ENCODE assay signal across 15 cellular contexts in the genomic region with DNA sequence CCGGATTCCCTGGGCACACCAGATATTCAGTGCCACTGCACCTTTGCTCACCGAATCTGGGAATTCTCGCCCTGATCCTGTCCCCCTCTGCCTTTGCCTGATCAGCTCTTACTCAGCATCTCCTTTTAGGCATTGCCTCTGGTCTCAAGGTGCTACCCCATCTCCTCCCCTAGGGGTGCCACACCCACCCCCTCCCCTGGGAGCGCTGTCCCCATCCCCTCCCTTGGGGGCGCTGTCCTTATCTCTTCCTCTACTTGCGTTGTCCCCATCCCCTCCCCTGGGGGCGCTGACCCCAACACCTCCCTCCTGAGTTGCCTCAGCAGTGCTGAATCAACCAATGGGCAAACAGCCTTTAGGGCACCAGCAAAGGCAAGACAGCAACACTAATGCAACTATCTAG.
DNase-seq lines count a peak whose midpoint lies in the region; ATAC-seq and TF ChIP-seq lines count a peak whose summit lies in the region.
"Had no signal": no experiment of that assay in that cellular context is flagged by ENCODE, and none has a peak within 500 bp of the region (broad histone marks: within the 10 kb centered on the region; RNA-seq: fewer than 3 reads in every experiment).

No MANE protein-coding gene starts in this region.

- ATAC-seq in stimulated activated naive B cell treated with anti-CD40 and anti-IgM and Interleukin-4, amounts not matched to agents 10 μg/mL and 1 μg/mL and 100 μg/mL, for 72 hours (replicated peaks): peak in 1 of 2 donors; percentile 38
- ATAC-seq in T-cell (replicated peaks in 1 of 4): no peak
- ATAC-seq: Panc1 had no signal

- DNase-seq in activated T-cell treated with anti-CD3 and anti-CD28 coated beads, Interleukin-2, amount 50 U/mL, for 48 hours: peak; percentile 28 to 30
- DNase-seq in activated T-cell treated with anti-CD3 and anti-CD28 coated beads, Interleukin-2, amount 50 U/mL, for 24 hours: no peak
- DNase-seq in HEK293T (ENCODE audit: extremely low spot score) (peak; percentile 25), ecto neural progenitor cell (ENCODE audit: low spot score) (peak; percentile 60), NCI-H146 (lab: John Stamatoyannopoulos, UW) (no peak), T-cell (no peak), SW480 (ENCODE audit: low spot score) (no peak)
- peak; percentile 1 for DNase-seq in stimulated activated naive B cell treated with anti-CD40 and anti-IgM and Interleukin-4, amounts not matched to agents 10 μg/mL and 1 μg/mL and 100 μg/mL, for 72 hours
- DNase-seq: activated gamma-delta T cell treated with Interleukin-2 at 50 U/mL for 16 hours, hippocampal formation, NCI-H1092, NCI-H2107, NCI-H524 treated with DMSO at 0.1 percent for 48 hours, retina had no signal

- no peaks in the 10 kb centered on the region for H3K9me3 Mint-ChIP-seq in activated T-cell treated with anti-CD3 and anti-CD28 coated beads, Interleukin-2, amount 50 U/mL, for 24 hours
- no peaks in the 10 kb centered on the region for H3K9me3 Mint-ChIP-seq in stimulated activated naive B cell treated with anti-CD40 and anti-IgM and Interleukin-4, amounts not matched to agents 10 μg/mL and 1 μg/mL and 100 μg/mL, for 72 hours
- H3K9me3 Mint-ChIP-seq in T-cell: no peaks in the 10 kb centered on the region

- no peaks in the 10 kb centered on the region for H3K36me3 Mint-ChIP-seq in activated T-cell treated with anti-CD3 and anti-CD28 coated beads, Interleukin-2, amount 50 U/mL, for 24 hours (ENCODE audit: low read depth)
- H3K36me3 Mint-ChIP-seq in stimulated activated naive B cell treated with anti-CD40 and anti-IgM and Interleukin-4, amounts not matched to agents 10 μg/mL and 1 μg/mL and 100 μg/mL, for 72 hours: no peaks in the 10 kb centered on the region
- no peaks in the 10 kb centered on the region for H3K36me3 Mint-ChIP-seq in T-cell

- POLR2A ChIA-PET in HEK293T (lab: Yijun Ruan, JAX) (no interaction called here), T-cell (lab: Charles Lee) (no interaction called here)

- H3K4me1 Mint-ChIP-seq in activated T-cell treated with anti-CD3 and anti-CD28 coated beads, Interleukin-2, amount 50 U/mL, for 24 hours (ENCODE audit: low read depth): no peaks in the 10 kb centered on the region
- H3K4me1 Mint-ChIP-seq in stimulated activated naive B cell treated with anti-CD40 and anti-IgM and Interleukin-4, amounts not matched to agents 10 μg/mL and 1 μg/mL and 100 μg/mL, for 72 hours: no peaks in the 10 kb centered on the region
- H3K4me1 Mint-ChIP-seq in T-cell: no peaks in the 10 kb centered on the region

- peaks cover 3% of the 10 kb centered on the region for H3K27me3 Mint-ChIP-seq in activated T-cell treated with anti-CD3 and anti-CD28 coated beads, Interleukin-2, amount 50 U/mL, for 24 hours
- H3K27me3 Mint-ChIP-seq in stimulated activated naive B cell treated with anti-CD40 and anti-IgM and Interleukin-4, amounts not matched to agents 10 μg/mL and 1 μg/mL and 100 μg/mL, for 72 hours: peaks cover 10% of the 10 kb centered on the region in 2 donors
- peaks cover 3 to 23% of the 10 kb centered on the region in 2 donors for H3K27me3 Mint-ChIP-seq in T-cell

- H3K27ac Mint-ChIP-seq in activated T-cell treated with anti-CD3 and anti-CD28 coated beads, Interleukin-2, amount 50 U/mL, for 24 hours: no peak overlapping the region
- H3K27ac Mint-ChIP-seq in stimulated activated naive B cell treated with anti-CD40 and anti-IgM and Interleukin-4, amounts not matched to agents 10 μg/mL and 1 μg/mL and 100 μg/mL, for 72 hours: no peak overlapping the region
- H3K27ac Mint-ChIP-seq in T-cell: no peak overlapping the region

- CTCF ChIA-PET in HEK293T (lab: Yijun Ruan, JAX) (no interaction called here), T-cell (lab: Charles Lee) (no interaction called here)

- H3K4me3 Mint-ChIP-seq in activated T-cell treated with anti-CD3 and anti-CD28 coated beads, Interleukin-2, amount 50 U/mL, for 24 hours: no peak overlapping the region
- H3K4me3 Mint-ChIP-seq in stimulated activated naive B cell treated with anti-CD40 and anti-IgM and Interleukin-4, amounts not matched to agents 10 μg/mL and 1 μg/mL and 100 μg/mL, for 72 hours: no peak overlapping the region
- H3K4me3 Mint-ChIP-seq in T-cell: no peak overlapping the region

TF ChIP-seq in HEK293T, 16 proteins besides CTCF, POLR2A, EP300 and RAD21:
- no peak for TF ChIP-seq ELF4 (IDR thresholded peaks at IDR 0.05)
- TF ChIP-seq NFRKB (IDR thresholded peaks at IDR 0.05): no peak
- no peak for TF ChIP-seq TARDBP (IDR thresholded peaks at IDR 0.05)
- no peak for TF ChIP-seq PKNOX1 (IDR thresholded peaks at IDR 0.05)

Comparison
In these comparisons a context has a peak if more than half of its experiments do, and no peak if none do; other contexts are left out.
1. DNase-seq: peak in activated T-cell treated with anti-CD3 and anti-CD28 coated beads, Interleukin-2, amount 50 U/mL, for 48 hours (2 of 2), HEK293T (single experiment), ecto neural progenitor cell (single experiment) and stimulated activated naive B cell treated with anti-CD40 and anti-IgM and Interleukin-4, amounts not matched to agents 10 μg/mL and 1 μg/mL and 100 μg/mL, for 72 hours (single experiment); none in activated T-cell treated with anti-CD3 and anti-CD28 coated beads, Interleukin-2, amount 50 U/mL, for 24 hours (single experiment), NCI-H146 (single experiment), T-cell (0 of 34) and SW480 (single experiment).